Comparison of ENCODE assay signal across 2 cellular contexts in genomic region chr5:137507150-137507549, GRCh38.
TF ChIP-seq lines count a peak whose summit lies in the region.

No MANE protein-coding gene starts in this region.

TF ChIP-seq in IMR-90, 13 proteins besides CTCF, POLR2A, EP300 and RAD21:
- TF ChIP-seq MAFK (IDR thresholded peaks at IDR 0.05; ENCODE audit: low read depth, low read length) (peak; percentile 66), RCOR1 (IDR thresholded peaks at IDR 0.05; ENCODE audit: insufficient replicate concordance, low read length) (no peak)

TF ChIP-seq in H1, 55 proteins besides CTCF, POLR2A, EP300 and RAD21:
- TF ChIP-seq RXRA (IDR thresholded peaks at IDR 0.05; ENCODE audit: insufficient read depth, low read depth, low read length) = no peak
